Comparison of ENCODE assay signal across 36 cellular contexts in genomic region chr3:134934933-134935332, GRCh38.
"Had no signal": no experiment of that assay in that cellular context is flagged by ENCODE, and none has a peak within 500 bp of the region (broad histone marks: within the 10 kb centered on the region; RNA-seq: fewer than 3 reads in every experiment).

No MANE protein-coding gene starts in this region.

- H3K27me3 ChIP-seq: MG63, Peyer's patch had no signal

- H3K4me3 ChIP-seq: MG63, Peyer's patch had no signal

- ATAC-seq: activated CD8-positive, alpha-beta memory T cell treated with anti-CD3 and anti-CD28 coated beads, Interleukin-2, amount 10 ng/mL, durations not matched to agents 7 days and 5 days; activated naive CD8-positive, alpha-beta T cell treated with anti-CD3 and anti-CD28 coated beads, Interleukin-2, amount 50 U/mL, for 24 hours; PC-3 had no signal

- FAIRE-seq: bronchial epithelial cell had no signal

- H3K27ac ChIP-seq: Peyer's patch, WERI-Rb-1 had no signal

- DNase-seq: activated CD4-positive, alpha-beta memory T cell treated with anti-CD3 and anti-CD28 coated beads, Interleukin-2, amount 10 ng/mL, durations not matched to agents 7 days and 5 days; activated CD4-positive, alpha-beta T cell treated with anti-CD3 and anti-CD28 coated beads for 1 hour; activated CD4-positive, alpha-beta T cell treated with anti-CD3 and anti-CD28 coated beads for 48 hours; activated CD4-positive, CD25-positive, alpha-beta regulatory T cell; activated CD8-positive, alpha-beta memory T cell treated with anti-CD3 and anti-CD28 coated beads for 24 hours; activated CD8-positive, alpha-beta memory T cell treated with anti-CD3 and anti-CD28 coated beads, Interleukin-2, amount 10 ng/mL, durations not matched to agents 7 days and 5 days; activated CD8-positive, alpha-beta memory T cell treated with anti-CD3 and anti-CD28 coated beads, Interleukin-2, amount 50 U/mL, for 48 hours; activated effector memory CD4-positive, alpha-beta T cell treated with Interleukin-2 at 50 U/mL for 16 hours; activated naive CD4-positive, alpha-beta T cell treated with anti-CD3 and anti-CD28 coated beads, Interleukin-2, amount 10 ng/mL, durations not matched to agents 7 days and 5 days; activated naive CD8-positive, alpha-beta T cell treated with anti-CD3 and anti-CD28 coated beads, Interleukin-2, amount 50 U/mL, for 24 hours; activated T-cell treated with anti-CD3 and anti-CD28 coated beads, Interleukin-2, amount 50 U/mL, for 48 hours; anterior cingulate cortex; central memory CD4-positive, alpha-beta T cell; Kasumi-1; KG1; MG63; NCI-H1048; NCI-H1105 treated with DMSO at 0.1 percent for 48 hours; NCI-H1436 treated with DMSO at 0.1 percent for 48 hours; NCI-H1694 treated with DMSO at 0.1 percent for 48 hours; NCI-H2029 treated with DMSO at 0.1 percent for 48 hours; NCI-H2107; NCI-H2171; NCI-H510A; NCI-H526; NCI-H748 treated with DMSO at 0.1 percent for 48 hours; NK-92 treated with Interleukin-12 subunit alpha and Interleukin-12 subunit beta, amount 100 ng/mL, for 24 hours; PC-3; Peyer's patch; RPMI8226; SW 1271; T-helper 1 cell; T-helper 2 cell; T-helper 9 cell; WERI-Rb-1 had no signal

- H3K36me3 ChIP-seq: MG63, Peyer's patch, WERI-Rb-1 had no signal

- H3K4me1 ChIP-seq: Peyer's patch had no signal

- H3K9me3 ChIP-seq: MG63, Peyer's patch had no signal
